ENCODE assay signal across 20 cellular contexts in the genomic region with DNA sequence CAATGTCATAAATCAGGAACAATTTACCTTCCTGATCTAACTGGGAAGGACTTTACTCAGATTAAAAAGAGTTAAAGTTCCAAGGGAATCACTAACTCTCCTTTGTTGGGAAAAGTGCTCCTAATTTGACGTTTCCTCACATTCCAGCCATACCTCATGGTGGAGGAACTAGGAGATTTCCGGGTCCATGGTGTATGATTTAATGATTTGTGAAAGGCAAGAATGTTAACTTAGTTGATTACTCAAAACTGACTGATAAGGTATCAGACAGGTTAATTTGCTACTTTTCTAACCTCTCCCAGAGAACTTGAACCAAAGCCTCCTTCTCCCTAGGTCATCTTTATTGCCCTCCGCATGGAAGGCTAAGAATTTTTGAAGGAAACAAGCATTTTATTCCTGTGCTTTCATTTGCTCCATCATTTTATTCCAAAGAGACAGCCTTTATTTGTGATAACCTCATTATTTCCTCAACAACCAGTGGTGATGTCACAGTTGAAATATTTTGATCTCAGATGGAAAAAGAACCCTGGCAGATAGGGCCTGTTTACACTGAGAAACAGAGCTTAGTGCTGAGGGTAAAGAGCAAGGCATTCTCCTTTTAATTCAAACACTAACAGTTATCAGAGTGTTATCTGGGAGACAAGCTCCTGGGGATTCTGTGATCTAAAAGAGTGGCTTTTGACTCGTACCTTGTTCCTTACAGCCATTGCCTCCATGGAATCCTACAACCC. TPM values are rescaled to one million over a fixed set of nuclear protein-coding genes. Genes with fewer than 3 reads are reported as not detected.
A peak's percentile ranks its signal among the peaks of the same experiment; 100 is the strongest.
DNase-seq lines count a peak whose midpoint lies in the region; ATAC-seq, FAIRE-seq and TF ChIP-seq lines count a peak whose summit lies in the region.
"Had no signal": no experiment of that assay in that cellular context is flagged by ENCODE, and none has a peak within 500 bp of the region (broad histone marks: within the 10 kb centered on the region; RNA-seq: fewer than 3 reads in every experiment).

No MANE protein-coding gene starts in this region.

- intact Hi-C loops in pancreas (cut with DNase I) (no loop called here), sciatic nerve (cut with DNase I) (no loop called here)

- FAIRE-seq in pancreas (lab: Jason Lieb, UNC), result no peak
- FAIRE-seq: GM19239, kidney had no signal

- DNase-seq in EH (ENCODE audit: low read depth) (peak; percentile 57), astrocyte of the hippocampus (ENCODE audit: low read depth, low spot score) (peak; percentile 38), iris pigment epithelial cell (ENCODE audit: low read depth) (peak; percentile 69), pancreas (no peak), sciatic nerve (ENCODE audit: low spot score) (no peak)
- DNase-seq in activated CD4-positive, alpha-beta T cell treated with anti-CD3 and anti-CD28 coated beads for 48 hours, result no peak
- DNase-seq: activated CD4-positive, CD25-positive, alpha-beta regulatory T cell; activated CD8-positive, alpha-beta memory T cell treated with anti-CD3 and anti-CD28 coated beads for 24 hours; activated naive CD8-positive, alpha-beta T cell treated with anti-CD3 and anti-CD28 coated beads for 36 hours; EL; kidney; NCI-H526 treated with DMSO at 0.1 percent for 48 hours; SHP77 treated with DMSO at 0.1 percent for 48 hours; sigmoid colon; stimulated activated naive CD8-positive, alpha-beta T cell treated with anti-CD3 and anti-CD28 coated beads, Interleukin-15, Interleukin-2, amounts not matched to agents 100 U/mL and 50 U/mL, for 24 hours had no signal

- no peak for TF ChIP-seq CTCF in pancreas (IDR thresholded peaks at IDR 0.05)

- WGBS in pancreas, 2 donors, result 39 to 48% methylated on average over 4 of the region's 4 CpGs

- ATAC-seq in pancreas, result peak; percentile 22 to 65 (median 47)
- no peak for ATAC-seq in GM21390 (IDR thresholded peaks at IDR 0.05; ENCODE audit: unreplicated experiment)
- ATAC-seq in GM21360 (IDR thresholded peaks at IDR 0.05; ENCODE audit: unreplicated experiment), result no peak
- no peak for ATAC-seq in sciatic nerve
- ATAC-seq: stimulated activated naive CD8-positive, alpha-beta T cell treated with anti-CD3 and anti-CD28 coated beads, Interleukin-15, Interleukin-2, amounts not matched to agents 100 U/mL and 50 U/mL, for 24 hours had no signal

- H3K27me3 ChIP-seq in pancreas, result no peaks in the 10 kb centered on the region
- H3K27me3 ChIP-seq: sigmoid colon had no signal

- H3K36me3 ChIP-seq in pancreas, result no peaks in the 10 kb centered on the region
- H3K36me3 ChIP-seq: HAP-1, sigmoid colon had no signal

- no peaks in the 10 kb centered on the region for H3K9me3 ChIP-seq in pancreas
- H3K9me3 ChIP-seq: HAP-1, sigmoid colon had no signal

- H3K4me1 ChIP-seq in pancreas, result peaks cover 17 to 39% (median 31%) of the 10 kb centered on the region in 3 donors
- H3K4me1 ChIP-seq: HAP-1, sigmoid colon had no signal

- no peak overlapping the region for H3K4me3 ChIP-seq in pancreas
- H3K4me3 ChIP-seq: HAP-1, sigmoid colon had no signal

- H3K27ac ChIP-seq in pancreas, result peak overlapping the region; percentile 37 to 75 (median 62)
- H3K27ac ChIP-seq: KMS-11, sigmoid colon had no signal

RNA-seq across cellular contexts. Expression of a gene that starts 57.5 kb away (rescaled TPM):
- total RNA-seq in pancreas, result 10 to 100 TPM in 1 of 6 donors, 1 to 10 TPM in 5; 4.0 to 12.6 (median 6.5) TPM
- polyA plus RNA-seq in pancreas, result 1 to 10 TPM; 3.1 to 4.3 TPM
- total RNA-seq in sciatic nerve, result 6.1 TPM
- total RNA-seq: activated naive CD8-positive, alpha-beta T cell treated with anti-CD3 and anti-CD28 coated beads for 36 hours had no signal

Comparison
In these comparisons a context has a peak if more than half of its experiments do, and no peak if none do; other contexts are left out.
1. DNase-seq: peak in EH (single experiment), astrocyte of the hippocampus (single experiment) and iris pigment epithelial cell (single experiment); none in pancreas (0 of 6), activated CD4-positive, alpha-beta T cell treated with anti-CD3 and anti-CD28 coated beads for 48 hours (single experiment) and sciatic nerve (single experiment).
2. ATAC-seq: peak in pancreas (4 of 4); none in GM21390 (single experiment), GM21360 (single experiment) and sciatic nerve (single experiment).